14 cellular contexts compared by ENCODE assay signal in genomic region chr9:31137151-31137849, GRCh38.
DNase-seq lines count a peak whose midpoint lies in the region; ATAC-seq, FAIRE-seq and TF ChIP-seq lines count a peak whose summit lies in the region.
"Had no signal": no experiment of that assay in that cellular context is flagged by ENCODE, and none has a peak within 500 bp of the region (broad histone marks: within the 10 kb centered on the region; RNA-seq: fewer than 3 reads in every experiment).

No MANE protein-coding gene starts in this region.

- H3K4me1 ChIP-seq in GM12878 (ENCODE audit: control insufficient read depth, insufficient read depth, low read length), result no peaks in the 10 kb centered on the region
- H3K4me1 ChIP-seq in liver (ENCODE audit: control insufficient read depth in 4 of 4, insufficient read depth in 4 of 4, low read length in 3 of 4), result peaks cover 0 to 15% (median 6%) of the 10 kb centered on the region in 4 donors
- no peaks in the 10 kb centered on the region for H3K4me1 ChIP-seq in tibial artery

- TF ChIP-seq RAD21 in GM12878 (IDR thresholded peaks at IDR 0.05; ENCODE audit: insufficient read depth, low read depth, low read length), result no peak
- TF ChIP-seq RAD21 in liver (IDR thresholded peaks at IDR 0.05), result peak in 1 of 2 donors; percentile 8

- SMC1A ChIA-PET in GM12878 (lab: Charles Lee; ENCODE audit: uncharacterized antibody, unreplicated experiment), result no interaction called here

- DNase-seq in COLO829 (ENCODE audit: low spot score) (peak; percentile 74), LoVo (ENCODE audit: low spot score) (peak; percentile 62), GM12878 (ENCODE audit: low read depth, low spot score) (no peak), tibial artery (no peak), HEK293T (ENCODE audit: extremely low spot score) (no peak)
- DNase-seq: CD4-positive, alpha-beta T cell; NCI-H1694 treated with DMSO at 0.1 percent for 48 hours; retina had no signal

- H3K9me3 ChIP-seq in GM12878 (replicated peaks; ENCODE audit: control insufficient read depth, insufficient read depth, low read length) (no peaks in the 10 kb centered on the region), liver (ENCODE audit: control insufficient read depth in 4 of 4, low read length in 3 of 4) (no peaks in the 10 kb centered on the region), tibial artery (no peaks in the 10 kb centered on the region)

- H4K20me1 ChIP-seq in GM12878 (ENCODE audit: control insufficient read depth, insufficient read depth), result no peaks in the 10 kb centered on the region

- POLR2A ChIA-PET in GM12878 (lab: Charles Lee), result no interaction called here
- POLR2A ChIA-PET in HEK293T (lab: Yijun Ruan, JAX), result no interaction called here

- H3K36me3 ChIP-seq in GM12878 (ENCODE audit: control insufficient read depth in 2 of 2, insufficient read depth in 2 of 2, low read length in 1 of 2), result no peaks in the 10 kb centered on the region
- H3K36me3 ChIP-seq in liver (ENCODE audit: control insufficient read depth in 4 of 4, insufficient read depth in 3 of 4, low read depth in 1 of 4, low read length in 3 of 4), result no peaks in the 10 kb centered on the region
- H3K36me3 ChIP-seq in tibial artery, result no peaks in the 10 kb centered on the region

- no peak for TF ChIP-seq CTCF in GM12878 (IDR thresholded peaks at IDR 0.05 in 2 of 3, conservative IDR thresholded peaks at IDR 0.05 in 1 of 3; ENCODE audit: control insufficient read depth in 2 of 3, extremely low read depth in 1 of 3, insufficient read depth in 1 of 3, low read depth in 3 of 3, low read length in 3 of 3)
- TF ChIP-seq CTCF in liver (IDR thresholded peaks at IDR 0.05; ENCODE audit: low read depth, low read length, missing input control), result no peak
- no peak for TF ChIP-seq CTCF in tibial artery (IDR thresholded peaks at IDR 0.05)

- no TSS peak for BruUV-seq in GM12878 (replicated peaks; lab: Mats Ljungman, UMichigan)

- intact Hi-C loops in GM12878 (cut with micrococcal nuclease; ENCODE audit: unreplicated experiment) (no loop called here), tibial artery (cut with DNase I; ENCODE audit: low total_unique reads) (no loop called here)

- H3K27me3 ChIP-seq in GM12878 (replicated peaks in 1 of 2; ENCODE audit: control insufficient read depth in 2 of 2, insufficient read depth in 2 of 2, low read length in 1 of 2) (no peaks in the 10 kb centered on the region), liver (ENCODE audit: control insufficient read depth in 4 of 4, insufficient read depth in 4 of 4, low read length in 3 of 4) (no peaks in the 10 kb centered on the region), tibial artery (no peaks in the 10 kb centered on the region)

- 27% methylated on average over 6 of the region's 6 CpGs for WGBS in GM12878 (ENCODE audit: insufficient coverage, insufficient replicate concordance, low lambda C conversion rate, missing lambda C conversion rate)
- WGBS in liver, result 30% methylated on average over 6 of the region's 6 CpGs

- H3K4me3 ChIP-seq in GM12878 (no peak overlapping the region), liver (ENCODE audit: low read depth in 1 of 3, low read length in 3 of 3) (no peak overlapping the region), tibial artery (no peak overlapping the region)

- no peak overlapping the region for H3K9ac ChIP-seq in GM12878 (ENCODE audit: control insufficient read depth, insufficient read depth, low read length)
- no peak overlapping the region for H3K9ac ChIP-seq in liver (ENCODE audit: low read depth in 1 of 2, low read length in 2 of 2)

- no peak for TF ChIP-seq POLR2A in GM12878 (IDR thresholded peaks at IDR 0.05; ENCODE audit: low read depth, low read length)

- H3K4me2 ChIP-seq in GM12878 (ENCODE audit: control insufficient read depth, insufficient read depth), result no peak overlapping the region

- in situ Hi-C loops in GM12878 (cut with MboI), result no loop called here

- TF ChIP-seq EP300 in GM12878 (IDR thresholded peaks at IDR 0.05; ENCODE audit: borderline replicate concordance in 1 of 2, control insufficient read depth in 1 of 2, low read depth in 2 of 2, low read length in 2 of 2), result no peak

- no peak for FAIRE-seq in GM12878 (lab: Jason Lieb, UNC)
- FAIRE-seq: endometrium, GM12891 had no signal

- H2AFZ ChIP-seq in GM12878 (ENCODE audit: control insufficient read depth, low read depth, low read length), result no peak overlapping the region

- no peaks in the 10 kb centered on the region for H3K79me2 ChIP-seq in GM12878 (ENCODE audit: control insufficient read depth, insufficient read depth, low read length)

- H3K27ac ChIP-seq in GM12878 (ENCODE audit: control insufficient read depth, insufficient read depth) (no peak overlapping the region), liver (ENCODE audit: low read depth in 1 of 2, low read length in 2 of 2) (no peak overlapping the region), tibial artery (no peak overlapping the region)

- ATAC-seq in GM12878 (peak; percentile 36), HG02840 (IDR thresholded peaks at IDR 0.05; ENCODE audit: low FRiP score, unreplicated experiment) (no peak), GM21367 (IDR thresholded peaks at IDR 0.05; ENCODE audit: unreplicated experiment) (no peak)
- ATAC-seq: activated CD4-positive, CD25-positive, alpha-beta regulatory T cell treated with anti-CD3 and anti-CD28 coated beads, Interleukin-2, amount 50 U/mL, for 24 hours had no signal

- CTCF ChIA-PET in GM12878 (lab: Yijun Ruan, JAX) (no interaction called here), HEK293T (lab: Yijun Ruan, JAX) (no interaction called here)

- RAD21 ChIA-PET in GM12878 (lab: Charles Lee; ENCODE audit: unreplicated experiment), result no interaction called here

TF ChIP-seq in GM12878, 131 proteins besides CTCF, POLR2A, EP300 and RAD21 (continues in another document):
- TF ChIP-seq TBL1XR1 (IDR thresholded peaks at IDR 0.05; ENCODE audit: low read depth, low read length), result no peak
- TF ChIP-seq E2F8 (IDR thresholded peaks at IDR 0.05; ENCODE audit: low read depth, partially characterized antibody), result no peak

TF ChIP-seq in liver, 16 proteins besides CTCF, POLR2A, EP300 and RAD21:
- peak in 1 of 2 donors; percentile 32 for TF ChIP-seq RXRA (IDR thresholded peaks at IDR 0.05)
- TF ChIP-seq HNF4A (conservative IDR thresholded peaks at IDR 0.05), result peak in 1 of 2 donors; percentile 67
- no peak for TF ChIP-seq YY1 (IDR thresholded peaks at IDR 0.05)
- TF ChIP-seq FOXA1 (IDR thresholded peaks at IDR 0.05), result no peak
- peak in 1 of 2 donors; percentile 73 for TF ChIP-seq JUND (IDR thresholded peaks at IDR 0.05)
- TF ChIP-seq MAX (IDR thresholded peaks at IDR 0.05), result peak; percentile 34
- TF ChIP-seq NR2F2 (IDR thresholded peaks at IDR 0.05), result no peak

TF ChIP-seq in HEK293T, 16 proteins besides CTCF, POLR2A, EP300 and RAD21:
- TF ChIP-seq LEF1 (IDR thresholded peaks at IDR 0.05; ENCODE audit: borderline replicate concordance) (no peak), ELF4 (IDR thresholded peaks at IDR 0.05) (no peak), ZNF384 (IDR thresholded peaks at IDR 0.05) (no peak), L3MBTL2 (conservative IDR thresholded peaks at IDR 0.05) (no peak), FOXM1 (IDR thresholded peaks at IDR 0.05; ENCODE audit: borderline replicate concordance) (no peak), NFRKB (IDR thresholded peaks at IDR 0.05) (no peak)

Comparison
In these comparisons a context has a peak if more than half of its experiments do, and no peak if none do; other contexts are left out.
1. DNase-seq: peak in COLO829 (single experiment) and LoVo (single experiment); none in GM12878 (single experiment), tibial artery (0 of 2) and HEK293T (single experiment).